Comparison of ENCODE assay signal across 19 cellular contexts in genomic region chr6:111563581-111563980, GRCh38. TPM values are rescaled to one million over a fixed set of nuclear protein-coding genes. Genes with fewer than 3 reads are reported as not detected.
DNase-seq lines count a peak whose midpoint lies in the region; ATAC-seq and TF ChIP-seq lines count a peak whose summit lies in the region.
"Had no signal": no experiment of that assay in that cellular context is flagged by ENCODE, and none has a peak within 500 bp of the region (broad histone marks: within the 10 kb centered on the region; RNA-seq: fewer than 3 reads in every experiment).

No MANE protein-coding gene starts in this region.

- peaks cover 45% of the 10 kb centered on the region for H3K36me3 Mint-ChIP-seq in activated naive CD4-positive, alpha-beta T cell treated with anti-CD3 and anti-CD28 coated beads for 36 hours (ENCODE audit: low read depth)
- H3K36me3 Mint-ChIP-seq in MCF 10A (ENCODE audit: insufficient read depth, unreplicated experiment) = peaks cover 87% of the 10 kb centered on the region

- no peak for TF ChIP-seq POLR2A in uterus (IDR thresholded peaks at IDR 0.05)

- no peak for ATAC-seq in HG03521 (IDR thresholded peaks at IDR 0.05; ENCODE audit: unreplicated experiment)
- ATAC-seq: pancreas had no signal

- H3K27me3 ChIP-seq in muscle layer of colon (ENCODE audit: control insufficient read depth in 1 of 2, insufficient read depth in 2 of 2, low read length in 2 of 2) (no peaks in the 10 kb centered on the region), uterus (no peaks in the 10 kb centered on the region)
- H3K27me3 ChIP-seq: heart right ventricle, pancreas had no signal

- TF ChIP-seq CTCF in MCF 10A (IDR thresholded peaks at IDR 0.05; ENCODE audit: unreplicated experiment) (no peak), uterus (IDR thresholded peaks at IDR 0.05) (no peak)

- peaks cover 62% of the 10 kb centered on the region for H3K4me1 ChIP-seq in muscle layer of colon (ENCODE audit: insufficient read depth, low read length)
- peaks cover 21 to 39% of the 10 kb centered on the region in 2 donors for H3K4me1 ChIP-seq in uterus

- H3K4me3 Mint-ChIP-seq in activated naive CD4-positive, alpha-beta T cell treated with anti-CD3 and anti-CD28 coated beads for 36 hours = no peak overlapping the region
- no peak overlapping the region for H3K4me3 Mint-ChIP-seq in MCF 10A (ENCODE audit: unreplicated experiment)
- H3K4me3 Mint-ChIP-seq: activated naive CD8-positive, alpha-beta T cell treated with anti-CD3 and anti-CD28 coated beads, Interleukin-2, amount 50 U/mL, for 24 hours; activated T-cell treated with anti-CD3 and anti-CD28 coated beads, Interleukin-2, amount 50 U/mL, for 4 hours had no signal

- no peak overlapping the region for H3K9ac ChIP-seq in muscle layer of colon (ENCODE audit: low read length)

- H3K4me1 Mint-ChIP-seq in activated naive CD4-positive, alpha-beta T cell treated with anti-CD3 and anti-CD28 coated beads for 36 hours (ENCODE audit: low read depth) = peaks cover 52% of the 10 kb centered on the region
- H3K4me1 Mint-ChIP-seq in MCF 10A (ENCODE audit: insufficient read depth, unreplicated experiment) = peaks cover 22% of the 10 kb centered on the region

- peak overlapping the region; percentile 28 for H3K27ac Mint-ChIP-seq in activated naive CD4-positive, alpha-beta T cell treated with anti-CD3 and anti-CD28 coated beads for 36 hours
- H3K27ac Mint-ChIP-seq in MCF 10A (ENCODE audit: low read depth, unreplicated experiment) = peak overlapping the region; percentile 73

- DNase-seq in activated naive CD4-positive, alpha-beta T cell treated with anti-CD3 and anti-CD28 coated beads for 36 hours = no peak
- DNase-seq in activated naive CD4-positive, alpha-beta T cell (lab: John Stamatoyannopoulos, UW) = no peak
- DNase-seq in MCF 10A (ENCODE audit: unreplicated experiment) (no peak), uterus (no peak), NCI-H2029 (lab: John Stamatoyannopoulos, UW) (no peak), germinal center (ENCODE audit: low spot score) (no peak)
- DNase-seq: activated CD4-positive, alpha-beta T cell treated with anti-CD3 and anti-CD28 coated beads for 4 hours; activated naive CD8-positive, alpha-beta T cell treated with anti-CD3 and anti-CD28 coated beads, Interleukin-2, amount 50 U/mL, for 24 hours; activated T-cell treated with anti-CD3 and anti-CD28 coated beads, Interleukin-2, amount 50 U/mL, for 4 hours; COR-L47; GDM1; heart right ventricle; kidney; NCI-H2081; NCI-H748 treated with DMSO at 0.1 percent for 48 hours; pancreas; T-helper 9 cell had no signal

- H3K27ac ChIP-seq in muscle layer of colon (ENCODE audit: low read depth, low read length) = peak overlapping the region; percentile 53
- H3K27ac ChIP-seq in uterus = peak overlapping the region; percentile 78 to 93
- H3K27ac ChIP-seq: pancreas had no signal

- H3K9me3 Mint-ChIP-seq in activated naive CD4-positive, alpha-beta T cell treated with anti-CD3 and anti-CD28 coated beads for 36 hours = no peaks in the 10 kb centered on the region
- H3K9me3 Mint-ChIP-seq in MCF 10A (ENCODE audit: unreplicated experiment) = no peaks in the 10 kb centered on the region
- H3K9me3 Mint-ChIP-seq: activated naive CD8-positive, alpha-beta T cell treated with anti-CD3 and anti-CD28 coated beads, Interleukin-2, amount 50 U/mL, for 24 hours; activated T-cell treated with anti-CD3 and anti-CD28 coated beads, Interleukin-2, amount 50 U/mL, for 4 hours had no signal

- H3K27me3 Mint-ChIP-seq in activated naive CD4-positive, alpha-beta T cell treated with anti-CD3 and anti-CD28 coated beads for 36 hours (ENCODE audit: low read depth) = no peaks in the 10 kb centered on the region
- H3K27me3 Mint-ChIP-seq in MCF 10A (ENCODE audit: insufficient read depth, unreplicated experiment) = no peaks in the 10 kb centered on the region
- H3K27me3 Mint-ChIP-seq: activated naive CD8-positive, alpha-beta T cell treated with anti-CD3 and anti-CD28 coated beads, Interleukin-2, amount 50 U/mL, for 24 hours had no signal

- H3K9me3 ChIP-seq in muscle layer of colon (ENCODE audit: low read length) (no peaks in the 10 kb centered on the region), uterus (no peaks in the 10 kb centered on the region)
- H3K9me3 ChIP-seq: heart right ventricle, pancreas had no signal

- no TSS peak for BruUV-seq in MCF 10A (replicated peaks; lab: Mats Ljungman, UMichigan)

- POLR2A ChIA-PET in MCF 10A (lab: Yijun Ruan, JAX) = interaction anchor here (0.7 to 1.1 kb wide), 3 partner anchors 8 to 10 kb away, joined by 3 to 4 read pairs (median 4); no protein-coding TSS in a partner anchor

- CTCF ChIA-PET in activated naive CD4-positive, alpha-beta T cell treated with anti-CD3 and anti-CD28 coated beads for 36 hours (lab: Charles Lee) = interaction anchor here (0.6 kb wide), 1 partner anchor 294 kb away, joined by 3 read pairs; no protein-coding TSS in a partner anchor
- CTCF ChIA-PET in MCF 10A (lab: Yijun Ruan, JAX) = interaction anchor here (0.8 to 1.1 kb wide), 4 partner anchors 9 to 86 kb away, joined by 3 to 8 read pairs (median 4); partner anchors contain the start of gene TRAF3IP2

- H3K36me3 ChIP-seq in muscle layer of colon (ENCODE audit: insufficient read depth, low read length) = peaks cover 9% of the 10 kb centered on the region
- H3K36me3 ChIP-seq in uterus = no peaks in the 10 kb centered on the region

- intact Hi-C loops in activated naive CD4-positive, alpha-beta T cell treated with anti-CD3 and anti-CD28 coated beads for 36 hours (cut with micrococcal nuclease) = no loop called here
- intact Hi-C loops in MCF 10A (cut with micrococcal nuclease) (no loop called here), uterus (cut with DNase I; ENCODE audit: low total_unique reads) (no loop called here)

- H3K4me3 ChIP-seq in muscle layer of colon (ENCODE audit: low read depth in 1 of 2, low read length in 2 of 2) (no peak overlapping the region), uterus (no peak overlapping the region)
- H3K4me3 ChIP-seq: heart right ventricle, pancreas had no signal

RNA-seq across cellular contexts. Expression of gene TRAF3IP2, which starts 42.1 kb away (rescaled TPM):
- 10 to 100 TPM; 39.9 to 42.2 TPM for total RNA-seq in activated naive CD4-positive, alpha-beta T cell treated with anti-CD3 and anti-CD28 coated beads for 36 hours
- total RNA-seq in MCF 10A (2022) (56.8 and 57.9 TPM in 2 replicates), uterus (10 to 100 TPM; 17.2 to 64.4 (median 25.4) TPM)
